1 cellular context compared by ENCODE assay signal in the genomic region with DNA sequence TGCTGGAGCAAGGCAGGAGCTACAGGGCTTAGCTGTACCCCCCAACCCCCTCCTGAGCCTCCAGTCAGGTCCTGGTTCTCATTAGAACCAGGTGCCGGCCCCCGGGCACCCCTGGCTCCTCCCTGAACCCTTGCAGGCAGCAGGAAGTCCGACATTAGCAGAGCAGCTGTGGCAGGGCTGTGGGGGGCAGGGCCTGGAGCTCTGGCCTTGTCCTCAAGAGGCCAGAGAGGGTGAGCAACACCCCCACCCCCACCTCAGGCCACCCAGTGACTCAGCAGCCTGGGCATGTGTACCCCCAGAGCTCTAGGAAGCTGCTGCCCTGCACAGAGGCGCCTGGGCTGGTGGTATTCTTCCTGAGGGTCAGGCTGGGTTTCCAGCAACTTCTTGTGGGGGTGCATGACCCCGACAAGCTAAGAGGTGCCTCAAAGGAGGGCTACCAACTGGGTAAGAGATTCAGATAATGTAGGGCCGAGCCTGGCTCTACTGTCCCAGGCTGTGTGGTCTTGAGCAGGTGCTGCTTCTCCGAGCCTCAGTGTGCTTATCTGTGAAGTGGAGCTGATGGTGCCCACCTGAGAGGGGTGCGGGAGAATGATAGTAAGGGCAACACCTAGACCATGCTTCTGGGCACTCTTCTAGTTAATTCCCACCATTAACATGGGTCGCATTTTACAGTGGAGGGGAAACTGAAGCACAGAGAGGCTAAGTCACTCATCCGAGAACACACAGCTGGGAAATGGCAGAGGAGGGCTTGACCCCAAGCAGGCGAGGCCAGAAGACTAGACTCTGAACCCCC.
TF ChIP-seq lines count a peak whose summit lies in the region.

No MANE protein-coding gene starts in this region.

TF ChIP-seq in GM12878, 131 proteins besides CTCF, POLR2A, EP300 and RAD21:
- no peak for TF ChIP-seq MEF2B (IDR thresholded peaks at IDR 0.05; ENCODE audit: partially characterized antibody, poor library complexity, severe bottlenecking)
- no peak for TF ChIP-seq RAD51 (IDR thresholded peaks at IDR 0.05)
